20 cellular contexts compared by ENCODE assay signal in genomic region chr2:3307901-3308300, GRCh38.
"Had no signal": no experiment of that assay in that cellular context is flagged by ENCODE, and none has a peak within 500 bp of the region (broad histone marks: within the 10 kb centered on the region; RNA-seq: fewer than 3 reads in every experiment).

No MANE protein-coding gene starts in this region.

- ATAC-seq: activated CD8-positive, alpha-beta T cell treated with anti-CD3 and anti-CD28 coated beads for 36 hours; activated naive CD8-positive, alpha-beta T cell treated with anti-CD3 and anti-CD28 coated beads, Interleukin-2, amount 50 U/mL, for 24 hours; T-cell had no signal

- H3K27me3 Mint-ChIP-seq: activated CD8-positive, alpha-beta T cell treated with anti-CD3 and anti-CD28 coated beads for 36 hours; activated naive CD8-positive, alpha-beta T cell treated with anti-CD3 and anti-CD28 coated beads, Interleukin-2, amount 50 U/mL, for 24 hours; brain; T-cell had no signal

- H3K4me3 ChIP-seq: SK-N-MC had no signal

- H3K36me3 ChIP-seq: WERI-Rb-1 had no signal

- H3K27ac Mint-ChIP-seq: activated CD8-positive, alpha-beta T cell treated with anti-CD3 and anti-CD28 coated beads for 36 hours; activated naive CD8-positive, alpha-beta T cell treated with anti-CD3 and anti-CD28 coated beads, Interleukin-2, amount 50 U/mL, for 24 hours; brain; T-cell had no signal

- H3K27ac ChIP-seq: KMS-11, SK-N-MC, WERI-Rb-1 had no signal

- H3K4me3 Mint-ChIP-seq: activated CD8-positive, alpha-beta T cell treated with anti-CD3 and anti-CD28 coated beads for 36 hours; activated naive CD8-positive, alpha-beta T cell treated with anti-CD3 and anti-CD28 coated beads, Interleukin-2, amount 50 U/mL, for 24 hours; brain; T-cell had no signal

- DNase-seq: activated CD4-positive, alpha-beta T cell treated with anti-CD3 and anti-CD28 coated beads for 4 hours; activated CD8-positive, alpha-beta memory T cell treated with anti-CD3 and anti-CD28 coated beads, Interleukin-2, amount 50 U/mL, for 4 hours; activated CD8-positive, alpha-beta T cell treated with anti-CD3 and anti-CD28 coated beads for 36 hours; activated naive CD4-positive, alpha-beta T cell treated with anti-CD3 and anti-CD28 coated beads, Interleukin-2, amount 50 U/mL, for 16 hours; activated naive CD8-positive, alpha-beta T cell treated with anti-CD3 and anti-CD28 coated beads, Interleukin-2, amount 50 U/mL, for 24 hours; amygdala; NCI-H1092 treated with DMSO at 0.1 percent for 48 hours; NCI-H1417 treated with DMSO at 0.1 percent for 48 hours; NCI-H1694; NCI-H2029; NCI-H2107; NCI-H2171 treated with DMSO at 0.1 percent for 48 hours; NCI-H226; NCI-H526; NCI-H774; T-cell; WERI-Rb-1 had no signal

- H3K9me3 Mint-ChIP-seq: activated CD8-positive, alpha-beta T cell treated with anti-CD3 and anti-CD28 coated beads for 36 hours; activated naive CD8-positive, alpha-beta T cell treated with anti-CD3 and anti-CD28 coated beads, Interleukin-2, amount 50 U/mL, for 24 hours; T-cell had no signal
